Comparison of ENCODE assay signal across 16 cellular contexts in the genomic region with DNA sequence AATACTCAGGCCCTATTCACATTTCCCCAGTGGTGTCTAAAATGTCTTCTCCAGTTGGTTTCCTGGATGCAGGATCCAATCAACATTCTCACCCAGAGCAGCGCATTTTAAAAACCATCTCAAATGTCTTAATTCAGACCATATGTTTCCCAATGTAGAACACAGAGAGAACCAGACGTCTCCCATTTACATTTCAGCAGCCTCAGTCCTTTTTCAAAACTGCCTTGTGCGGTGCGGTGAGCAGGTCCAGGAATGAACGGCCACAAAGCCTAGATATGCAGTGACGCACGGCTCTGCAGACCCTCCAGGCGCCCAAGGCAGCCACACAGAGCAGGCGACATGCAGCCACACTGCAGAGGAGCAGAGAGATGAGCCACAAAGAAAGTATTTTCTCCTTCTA.
"Had no signal": no experiment of that assay in that cellular context is flagged by ENCODE, and none has a peak within 500 bp of the region (broad histone marks: within the 10 kb centered on the region; RNA-seq: fewer than 3 reads in every experiment).

No MANE protein-coding gene starts in this region.

- H3K4me3 Mint-ChIP-seq: activated naive CD4-positive, alpha-beta T cell treated with anti-CD3 and anti-CD28 coated beads, Interleukin-2, amount 50 U/mL, for 24 hours; dendritic cell treated with granulocyte-macrophage colony-stimulating factor and Interleukin-4, amounts not matched to agents 40 ng/mL and 50 ng/mL, for 4 days; effector memory CD8-positive, alpha-beta T cell; memory B cell; T-helper 2 cell treated with Interferon-gamma antibody and Interleukin-4, amounts not matched to agents 5 μg/mL and 100 μg/mL, for 36 hours had no signal

- H3K4me1 Mint-ChIP-seq: activated naive CD4-positive, alpha-beta T cell treated with anti-CD3 and anti-CD28 coated beads, Interleukin-2, amount 50 U/mL, for 24 hours had no signal

- ATAC-seq: activated CD4-positive, CD25-positive, alpha-beta regulatory T cell treated with anti-CD3 and anti-CD28 coated beads, Interleukin-2, amount 50 U/mL, for 24 hours; body of pancreas; effector memory CD8-positive, alpha-beta T cell; foreskin keratinocyte; heart left ventricle; pancreas had no signal

- H3K27ac Mint-ChIP-seq: activated naive CD4-positive, alpha-beta T cell treated with anti-CD3 and anti-CD28 coated beads, Interleukin-2, amount 50 U/mL, for 24 hours; activated T-helper 2 cell treated with anti-CD3 and anti-CD28 coated beads, Interferon-gamma antibody, Interleukin-2, Interleukin-4, amounts not matched to agents 10 μg/mL and 5 μg/mL and 100 μg/mL, durations not matched to agents 14 hours and 24 hours and 36 hours; dendritic cell treated with granulocyte-macrophage colony-stimulating factor and Interleukin-4, amounts not matched to agents 40 ng/mL and 50 ng/mL, for 4 days; memory B cell; T-helper 2 cell treated with Interferon-gamma antibody and Interleukin-4, amounts not matched to agents 5 μg/mL and 100 μg/mL, for 36 hours had no signal

- H3K9me3 Mint-ChIP-seq: activated naive CD4-positive, alpha-beta T cell treated with anti-CD3 and anti-CD28 coated beads, Interleukin-2, amount 50 U/mL, for 24 hours; activated T-helper 2 cell treated with anti-CD3 and anti-CD28 coated beads, Interferon-gamma antibody, Interleukin-2, Interleukin-4, amounts not matched to agents 10 μg/mL and 5 μg/mL and 100 μg/mL, durations not matched to agents 14 hours and 24 hours and 36 hours; dendritic cell treated with granulocyte-macrophage colony-stimulating factor and Interleukin-4, amounts not matched to agents 40 ng/mL and 50 ng/mL, for 4 days; effector memory CD8-positive, alpha-beta T cell; memory B cell; T-helper 2 cell treated with Interferon-gamma antibody and Interleukin-4, amounts not matched to agents 5 μg/mL and 100 μg/mL, for 36 hours had no signal

- DNase-seq: amniotic stem cell; body of pancreas; central memory CD4-positive, alpha-beta T cell; effector memory CD8-positive, alpha-beta T cell; foreskin keratinocyte; heart left ventricle; left ventricle myocardium inferior; pancreas; stimulated activated CD4-positive, alpha-beta T cell treated with anti-CD3 and anti-CD28 coated beads, Interleukin-4, amount 100 ng/mL, for 4 hours; stomach had no signal

- H3K36me3 Mint-ChIP-seq: activated naive CD4-positive, alpha-beta T cell treated with anti-CD3 and anti-CD28 coated beads, Interleukin-2, amount 50 U/mL, for 24 hours; memory B cell had no signal

- H3K27me3 Mint-ChIP-seq: activated naive CD4-positive, alpha-beta T cell treated with anti-CD3 and anti-CD28 coated beads, Interleukin-2, amount 50 U/mL, for 24 hours; effector memory CD8-positive, alpha-beta T cell; memory B cell had no signal
